ENCODE assay signal across 10 cellular contexts in genomic region chr12:83016226-83016835, GRCh38.
A peak's percentile ranks its signal among the peaks of the same experiment; 100 is the strongest.
DNase-seq lines count a peak whose midpoint lies in the region; ATAC-seq lines count a peak whose summit lies in the region.
"Had no signal": no experiment of that assay in that cellular context is flagged by ENCODE, and none has a peak within 500 bp of the region (broad histone marks: within the 10 kb centered on the region; RNA-seq: fewer than 3 reads in every experiment).

No MANE protein-coding gene starts in this region.

- peaks cover 2 to 3% of the 10 kb centered on the region in 2 donors for H3K36me3 Mint-ChIP-seq in activated T-cell treated with anti-CD3 and anti-CD28 coated beads, Interleukin-2, amount 50 U/mL, for 72 hours (ENCODE audit: insufficient read depth in 2 of 2)

- peaks cover 5% of the 10 kb centered on the region in 2 donors for H3K9me3 Mint-ChIP-seq in activated T-cell treated with anti-CD3 and anti-CD28 coated beads, Interleukin-2, amount 50 U/mL, for 72 hours

- H3K4me1 ChIP-seq in urinary bladder (ENCODE audit: insufficient read depth): no peaks in the 10 kb centered on the region

- no peak for DNase-seq in activated T-cell treated with anti-CD3 and anti-CD28 coated beads, Interleukin-2, amount 50 U/mL, for 72 hours
- DNase-seq in activated T-cell treated with anti-CD3 and anti-CD28 coated beads, Interleukin-2, amount 50 U/mL, for 1 hour: no peak
- DNase-seq in cerebellar cortex (ENCODE audit: low spot score): peak; percentile 40
- peak; percentile 41 for DNase-seq in medulla oblongata (ENCODE audit: extremely low spot score)
- no peak for DNase-seq in SK-N-DZ (ENCODE audit: low spot score)
- DNase-seq in SKM-1 treated with dmso at 0.1 percent for 144 hours (lab: John Stamatoyannopoulos, UW; ENCODE audit: unreplicated experiment): no peak
- no peak for DNase-seq in GF-D8 (lab: John Stamatoyannopoulos, UW)
- DNase-seq: NCI-H1694 treated with DMSO at 0.1 percent for 48 hours had no signal

- H3K36me3 ChIP-seq in urinary bladder (ENCODE audit: insufficient read depth): no peaks in the 10 kb centered on the region

- no peak overlapping the region for H3K27ac Mint-ChIP-seq in activated T-cell treated with anti-CD3 and anti-CD28 coated beads, Interleukin-2, amount 50 U/mL, for 72 hours

- H3K27ac ChIP-seq in urinary bladder (ENCODE audit: low read depth): peak overlapping the region; percentile 50
- H3K27ac ChIP-seq: C4-2B had no signal

- no peak overlapping the region for H3K4me3 Mint-ChIP-seq in activated T-cell treated with anti-CD3 and anti-CD28 coated beads, Interleukin-2, amount 50 U/mL, for 72 hours

- peak; percentile 31 to 63 for ATAC-seq in activated T-cell treated with anti-CD3 and anti-CD28 coated beads, Interleukin-2, amount 50 U/mL, for 72 hours (replicated peaks in 1 of 2)

- 23% methylated on average over 1 of the region's 1 CpG for WGBS in urinary bladder

- H3K4me3 ChIP-seq in urinary bladder (ENCODE audit: low read depth, low read length): no peak overlapping the region

- no peaks in the 10 kb centered on the region for H3K27me3 Mint-ChIP-seq in activated T-cell treated with anti-CD3 and anti-CD28 coated beads, Interleukin-2, amount 50 U/mL, for 72 hours (ENCODE audit: low read depth)

- H3K4me1 Mint-ChIP-seq in activated T-cell treated with anti-CD3 and anti-CD28 coated beads, Interleukin-2, amount 50 U/mL, for 72 hours (ENCODE audit: low read depth): no peaks in the 10 kb centered on the region

Comparison
In these comparisons a context has a peak if more than half of its experiments do, and no peak if none do; other contexts are left out.
1. DNase-seq: peak in cerebellar cortex (single experiment) and medulla oblongata (single experiment); none in activated T-cell treated with anti-CD3 and anti-CD28 coated beads, Interleukin-2, amount 50 U/mL, for 72 hours (0 of 2), activated T-cell treated with anti-CD3 and anti-CD28 coated beads, Interleukin-2, amount 50 U/mL, for 1 hour (single experiment), SK-N-DZ (single experiment), SKM-1 treated with dmso at 0.1 percent for 144 hours (single experiment) and GF-D8 (single experiment).